ENCODE assay signal across 8 cellular contexts in genomic region chr7:48035301-48035966, GRCh38.
DNase-seq lines count a peak whose midpoint lies in the region; ATAC-seq lines count a peak whose summit lies in the region.

C7orf57 (plus strand) TSS chr7:48035543; CDS start chr7:48036309, 766 bp downstream.

- no peaks in the 10 kb centered on the region for H3K9me3 Mint-ChIP-seq in effector memory CD8-positive, alpha-beta T cell
- no peaks in the 10 kb centered on the region for H3K9me3 Mint-ChIP-seq in memory B cell

- DNase-seq in AG08395 (ENCODE audit: low spot score) (peak; percentile 98), NCI-H510A treated with DMSO at 0.1 percent for 48 hours (lab: John Stamatoyannopoulos, UW) (peak; percentile 75), memory B cell (ENCODE audit: low spot score in 2 of 2) (peak; percentile 65)
- peak; percentile 55 to 71 for DNase-seq in activated CD8-positive, alpha-beta memory T cell treated with anti-CD3 and anti-CD28 coated beads for 4 hours (ENCODE audit: low read depth in 2 of 2)
- DNase-seq in effector memory CD8-positive, alpha-beta T cell, result peak; percentile 80 to 83 (median 81)
- DNase-seq in stimulated activated CD4-positive, alpha-beta T cell treated with anti-CD3 and anti-CD28 coated beads, TNF-alpha, amount 100 ng/mL, for 1 hour (ENCODE audit: low read depth in 3 of 3, low spot score in 1 of 3), result peak; percentile 69 to 72 (median 71)

- peak; percentile 100 for ATAC-seq in GM18907 (IDR thresholded peaks at IDR 0.05; ENCODE audit: unreplicated experiment)
- ATAC-seq in HG03135 (IDR thresholded peaks at IDR 0.05; ENCODE audit: unreplicated experiment), result peak; percentile 98
- ATAC-seq in effector memory CD8-positive, alpha-beta T cell (replicated peaks), result peak; percentile 93
- ATAC-seq in memory B cell (ENCODE audit: low read depth), result peak; percentile 92

- H3K4me3 Mint-ChIP-seq in effector memory CD8-positive, alpha-beta T cell, result peak within 1 kb of the TSS; percentile 82 to 87
- peak within 1 kb of the TSS; percentile 84 for H3K4me3 Mint-ChIP-seq in memory B cell

- peaks cover 8% of the 10 kb centered on the region for H3K36me3 Mint-ChIP-seq in effector memory CD8-positive, alpha-beta T cell (ENCODE audit: insufficient read depth)
- H3K36me3 Mint-ChIP-seq in memory B cell, result no peaks in the 10 kb centered on the region

- H3K27ac Mint-ChIP-seq in effector memory CD8-positive, alpha-beta T cell, result peak within 1 kb of the TSS; percentile 85 to 86
- peak within 1 kb of the TSS; percentile 87 for H3K27ac Mint-ChIP-seq in memory B cell

- peaks cover 7 to 8% of the 10 kb centered on the region in 2 donors for H3K4me1 Mint-ChIP-seq in effector memory CD8-positive, alpha-beta T cell (ENCODE audit: low read depth in 2 of 2)
- H3K4me1 Mint-ChIP-seq in memory B cell, result peaks cover 3% of the 10 kb centered on the region

- peaks cover 15 to 28% of the 10 kb centered on the region in 2 donors for H3K27me3 Mint-ChIP-seq in effector memory CD8-positive, alpha-beta T cell
- H3K27me3 Mint-ChIP-seq in memory B cell, result peaks cover 14% of the 10 kb centered on the region

Comparison
In these comparisons a context has a peak if more than half of its experiments do, and no peak if none do; other contexts are left out.
1. Peak in every context shown above with its lines: DNase-seq and ATAC-seq.